ENCODE assay signal across 22 cellular contexts in the genomic region with DNA sequence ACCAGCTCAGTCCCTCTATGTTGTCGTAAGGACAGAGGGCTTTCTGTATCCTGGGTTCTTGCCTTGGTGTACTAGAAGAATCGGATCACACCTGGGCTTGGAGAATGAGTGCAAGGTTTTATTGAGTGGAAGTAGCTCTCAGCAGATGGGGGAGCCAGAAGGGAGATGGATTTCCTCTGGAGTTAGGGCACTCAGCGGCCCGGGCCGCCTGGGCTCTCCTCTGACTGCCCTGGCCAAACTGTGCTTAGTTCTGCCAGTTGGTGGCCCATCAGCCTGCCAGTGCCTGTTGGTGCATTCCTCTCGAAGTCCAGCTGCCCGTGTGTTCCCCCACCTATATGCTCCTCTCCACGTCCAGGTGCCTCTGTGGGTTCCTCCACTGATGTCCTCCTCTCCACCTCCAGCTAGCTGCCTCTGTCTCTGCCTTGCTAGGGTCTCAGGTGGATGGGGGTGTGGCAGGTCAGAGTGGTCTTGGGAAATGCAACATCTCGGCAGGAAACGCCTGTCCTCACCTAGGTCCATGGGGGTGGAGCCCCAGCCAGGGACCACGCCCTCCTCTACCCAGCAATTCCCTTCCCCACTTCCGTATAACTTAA.
"Had no signal": no experiment of that assay in that cellular context is flagged by ENCODE, and none has a peak within 500 bp of the region (broad histone marks: within the 10 kb centered on the region; RNA-seq: fewer than 3 reads in every experiment).

No MANE protein-coding gene starts in this region.

- H3K9me3 ChIP-seq: gastrocnemius medialis, right lobe of liver, suprapubic skin, transverse colon, vagina had no signal

- H3K4me2 ChIP-seq: smooth muscle cell had no signal

- H2AFZ ChIP-seq: parathyroid adenoma had no signal

- DNase-seq: dorsolateral prefrontal cortex; effector CD8-positive, alpha-beta T cell; endodermal cell; foreskin fibroblast; gastrocnemius medialis; head of caudate nucleus; natural killer cell; right lobe of liver; stimulated activated CD4-positive, alpha-beta T cell treated with anti-CD3 and anti-CD28 coated beads, Interleukin-12 subunit alpha, Interleukin-12 subunit beta, amount 100 ng/mL, for 4 hours; stimulated activated CD4-positive, alpha-beta T cell treated with anti-CD3 and anti-CD28 coated beads, Interleukin-1b, Interleukin-23, amount 100 ng/mL, for 48 hours; stimulated activated CD4-positive, alpha-beta T cell treated with anti-CD3 and anti-CD28 coated beads, Interleukin-4, amount 100 ng/mL, for 1 hour; stimulated activated CD8-positive, alpha-beta memory T cell treated with anti-CD3 and anti-CD28 coated beads, Interleukin-4, amount 100 ng/mL, for 48 hours; stimulated activated naive CD4-positive, alpha-beta T cell; stimulated activated naive CD8-positive, alpha-beta T cell treated with anti-CD3 and anti-CD28 coated beads, Interleukin-15, amount 100 ng/mL, for 72 hours; transverse colon had no signal

- H3K4me1 ChIP-seq: parathyroid adenoma, right lobe of liver, suprapubic skin, vagina had no signal

- H3K4me3 ChIP-seq: dorsolateral prefrontal cortex, gastrocnemius medialis, lung, right lobe of liver, smooth muscle cell, suprapubic skin, transverse colon, vagina had no signal

- H3K27me3 ChIP-seq: dorsolateral prefrontal cortex, gastrocnemius medialis, right lobe of liver, suprapubic skin, transverse colon, vagina had no signal

- FAIRE-seq: keratinocyte had no signal

- H3K9ac ChIP-seq: parathyroid adenoma had no signal

- H3K36me3 ChIP-seq: gastrocnemius medialis, right lobe of liver, suprapubic skin, transverse colon, vagina had no signal

- H3K79me2 ChIP-seq: parathyroid adenoma had no signal

- H3K27ac ChIP-seq: dorsolateral prefrontal cortex, epithelial cell of prostate, gastrocnemius medialis, parathyroid adenoma, right lobe of liver, suprapubic skin, transverse colon, vagina had no signal
